ENCODE assay signal across 8 cellular contexts in genomic region chr19:52524086-52524485, GRCh38.
"Had no signal": no experiment of that assay in that cellular context is flagged by ENCODE, and none has a peak within 500 bp of the region (broad histone marks: within the 10 kb centered on the region; RNA-seq: fewer than 3 reads in every experiment).

No MANE protein-coding gene starts in this region.

- H3K4me3 ChIP-seq: GM23338, K562 had no signal

- H3K4me3 Mint-ChIP-seq: GM23338, H9 had no signal

- DNase-seq: H9, HCEC 1CT, IMR-90 had no signal

- FAIRE-seq: H1, H54, HTR-8/SVneo, K562 had no signal

- H3K9me3 Mint-ChIP-seq: GM23338, H9 had no signal

- H3K27ac Mint-ChIP-seq: GM23338, H9 had no signal
